ENCODE assay signal across 14 cellular contexts in the genomic region with DNA sequence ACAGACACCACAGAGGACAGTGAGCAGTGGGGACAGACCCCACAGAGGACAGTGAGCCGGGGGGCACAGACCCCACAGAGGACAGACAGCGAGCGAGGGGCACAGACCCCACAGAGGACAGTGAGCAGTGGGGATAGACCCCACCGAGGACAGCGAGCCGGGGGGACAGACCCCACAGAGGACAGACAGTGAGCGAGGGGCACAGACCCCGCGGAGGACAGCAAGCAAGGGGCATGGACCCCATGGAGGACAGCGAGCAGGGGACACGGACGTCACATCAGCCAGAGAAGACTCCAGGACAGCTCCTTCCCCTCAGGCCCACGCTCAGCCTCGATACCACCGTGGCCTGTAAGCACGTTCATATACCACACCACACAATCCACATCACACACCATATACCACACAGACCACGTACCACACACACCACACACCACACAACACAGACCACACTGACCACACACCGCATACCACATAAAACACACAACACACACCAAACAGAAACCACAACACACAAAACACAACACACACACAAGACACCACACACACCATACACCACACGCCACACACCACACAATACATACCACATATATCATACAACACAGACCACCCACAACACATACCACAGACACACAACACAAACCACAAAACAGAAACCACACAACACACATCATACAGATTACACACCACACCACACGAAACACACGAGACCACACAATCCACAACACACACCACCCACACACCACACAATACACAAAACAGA. TPM values are rescaled to one million over a fixed set of nuclear protein-coding genes. Genes with fewer than 3 reads are reported as not detected.
DNase-seq lines count a peak whose midpoint lies in the region; ATAC-seq and TF ChIP-seq lines count a peak whose summit lies in the region.
"Had no signal": no experiment of that assay in that cellular context is flagged by ENCODE, and none has a peak within 500 bp of the region (broad histone marks: within the 10 kb centered on the region; RNA-seq: fewer than 3 reads in every experiment).

No MANE protein-coding gene starts in this region.

- no peak overlapping the region for H2BK12ac ChIP-seq in trophoblast cell (ENCODE audit: low read length)

- no peak overlapping the region for H2AFZ ChIP-seq in trophoblast cell (ENCODE audit: insufficient read depth, low read length, poor library complexity)
- no peak overlapping the region for H2AFZ ChIP-seq in MM.1S (ENCODE audit: low read length)

- H3K9me2 ChIP-seq in MM.1S (replicated peaks; ENCODE audit: insufficient read depth, low read length), result no peaks in the 10 kb centered on the region

- no peak for DNase-seq in activated T-cell treated with anti-CD3 and anti-CD28 coated beads, Interleukin-2, amount 50 U/mL, for 4 hours
- DNase-seq in activated T-cell treated with anti-CD3 and anti-CD28 coated beads for 4 hours (no peak), trophoblast cell (peak in 1 of 2 donors; percentile 16), COLO668 (lab: John Stamatoyannopoulos, UW; ENCODE audit: unreplicated experiment) (no peak), MM.1S (no peak)
- peak; percentile 55 for DNase-seq in Jurkat, Clone E6-1 (ENCODE audit: low read depth, low spot score)
- no peak for DNase-seq in effector memory CD8-positive, alpha-beta T cell
- DNase-seq: activated CD4-positive, alpha-beta T cell treated with anti-CD3 and anti-CD28 coated beads, Interleukin-2, amount 50 U/mL, for 4 hours; NCI-H1105; NCI-H446 treated with DMSO at 0.1 percent for 48 hours had no signal

- no peak overlapping the region for H4K12ac ChIP-seq in trophoblast cell (ENCODE audit: low read depth, low read length)

- H4K8ac ChIP-seq in trophoblast cell (ENCODE audit: low read depth, low read length), result no peak overlapping the region

- peak; percentile 11 to 18 for ATAC-seq in activated T-cell treated with anti-CD3 and anti-CD28 coated beads, Interleukin-2, amount 50 U/mL, for 4 hours
- ATAC-seq in effector memory CD8-positive, alpha-beta T cell (replicated peaks), result peak; percentile 56
- ATAC-seq in GM19328 (IDR thresholded peaks at IDR 0.05; ENCODE audit: unreplicated experiment), result no peak

- no peaks in the 10 kb centered on the region for H3F3A ChIP-seq in MM.1S (ENCODE audit: insufficient read depth, low read length)

- no peak overlapping the region for H2AK5ac ChIP-seq in trophoblast cell (ENCODE audit: low read length)

- no peaks in the 10 kb centered on the region for H3K36me3 Mint-ChIP-seq in activated T-cell treated with anti-CD3 and anti-CD28 coated beads, Interleukin-2, amount 50 U/mL, for 4 hours (ENCODE audit: insufficient read depth)
- H3K36me3 Mint-ChIP-seq in effector memory CD8-positive, alpha-beta T cell (ENCODE audit: insufficient read depth), result peaks cover 8% of the 10 kb centered on the region
- H3K36me3 Mint-ChIP-seq: immature natural killer cell had no signal

- H3K4me2 ChIP-seq in trophoblast cell (ENCODE audit: low read length) (no peak overlapping the region), MM.1S (ENCODE audit: low read depth, low read length) (no peak overlapping the region)

- H3K79me2 ChIP-seq in trophoblast cell (ENCODE audit: control insufficient read depth, insufficient read depth, low read length, poor library complexity) (no peaks in the 10 kb centered on the region), MM.1S (ENCODE audit: low read length) (no peaks in the 10 kb centered on the region)

- H3K27me3 ChIP-seq in trophoblast cell (ENCODE audit: insufficient read depth, low read length), result no peaks in the 10 kb centered on the region
- H3K27me3 ChIP-seq in MM.1S (replicated peaks; ENCODE audit: insufficient read depth, low read length), result no peaks in the 10 kb centered on the region

- H2BK120ac ChIP-seq in trophoblast cell (ENCODE audit: insufficient read depth, low read length, poor library complexity), result no peak overlapping the region

- no peak overlapping the region for H3K23ac ChIP-seq in trophoblast cell (ENCODE audit: low read length)

- no peak overlapping the region for H4K91ac ChIP-seq in trophoblast cell (ENCODE audit: low read depth, low read length)

- no peaks in the 10 kb centered on the region for H3K4me1 Mint-ChIP-seq in activated T-cell treated with anti-CD3 and anti-CD28 coated beads, Interleukin-2, amount 50 U/mL, for 4 hours (ENCODE audit: low read depth)
- peaks cover 0 to 2% of the 10 kb centered on the region in 2 donors for H3K4me1 Mint-ChIP-seq in effector memory CD8-positive, alpha-beta T cell (ENCODE audit: low read depth in 2 of 2)

- no peaks in the 10 kb centered on the region for H3K79me1 ChIP-seq in trophoblast cell (ENCODE audit: low read length)

- H3K9me3 ChIP-seq in trophoblast cell (ENCODE audit: insufficient read depth, low read depth, low read length), result peaks cover 3% of the 10 kb centered on the region
- H3K9me3 ChIP-seq in MM.1S (replicated peaks; ENCODE audit: insufficient read depth, low read length), result no peaks in the 10 kb centered on the region
- H3K9me3 ChIP-seq: tibial artery had no signal

- no peak overlapping the region for H3K4me3 Mint-ChIP-seq in activated T-cell treated with anti-CD3 and anti-CD28 coated beads, Interleukin-2, amount 50 U/mL, for 4 hours
- no peak overlapping the region for H3K4me3 Mint-ChIP-seq in effector memory CD8-positive, alpha-beta T cell
- H3K4me3 Mint-ChIP-seq: immature natural killer cell; T-helper 2 cell treated with Interferon-gamma antibody and Interleukin-4, amounts not matched to agents 5 μg/mL and 100 μg/mL, for 36 hours had no signal

- peaks cover 0 to 1% of the 10 kb centered on the region in 2 experiments for H3K4me1 ChIP-seq in trophoblast cell (ENCODE audit: control insufficient read depth in 1 of 2, insufficient read depth in 2 of 2, low read length in 2 of 2)
- no peaks in the 10 kb centered on the region for H3K4me1 ChIP-seq in MM.1S (ENCODE audit: low read length)
- H3K4me1 ChIP-seq: tibial artery had no signal

- no peak overlapping the region for H3K27ac Mint-ChIP-seq in effector memory CD8-positive, alpha-beta T cell
- H3K27ac Mint-ChIP-seq: T-helper 2 cell treated with Interferon-gamma antibody and Interleukin-4, amounts not matched to agents 5 μg/mL and 100 μg/mL, for 36 hours had no signal

- H3K27ac ChIP-seq in trophoblast cell (ENCODE audit: low read depth, low read length), result no peak overlapping the region
- H3K27ac ChIP-seq in MM.1S (ENCODE audit: low read length), result no peak overlapping the region
- H3K27ac ChIP-seq: tibial artery had no signal

- peaks cover 7% of the 10 kb centered on the region for H3K27me3 Mint-ChIP-seq in activated T-cell treated with anti-CD3 and anti-CD28 coated beads, Interleukin-2, amount 50 U/mL, for 4 hours (ENCODE audit: low read depth)
- H3K27me3 Mint-ChIP-seq in effector memory CD8-positive, alpha-beta T cell, result peaks cover 11 to 12% of the 10 kb centered on the region in 2 donors

- 100% methylated on average over 3 of the region's 21 CpGs for WGBS in trophoblast cell (ENCODE audit: extremely low coverage, insufficient coverage, insufficient read length)

- TF ChIP-seq CTCF in MM.1S (IDR thresholded peaks at IDR 0.05; ENCODE audit: low read length), result no peak

- no peak overlapping the region for H3K18ac ChIP-seq in trophoblast cell (ENCODE audit: low read length)

- no peaks in the 10 kb centered on the region for H4K20me1 ChIP-seq in MM.1S (ENCODE audit: insufficient read depth, low read length)

- no peak overlapping the region for H2BK5ac ChIP-seq in trophoblast cell (ENCODE audit: low read depth, low read length, poor library complexity)

- H3K9ac ChIP-seq in trophoblast cell (ENCODE audit: low read length), result no peak overlapping the region
- H3K9ac ChIP-seq in MM.1S (ENCODE audit: low read length), result no peak overlapping the region

- no peak overlapping the region for H3K4ac ChIP-seq in trophoblast cell (ENCODE audit: low read depth, low read length)

- no peaks in the 10 kb centered on the region for H3K9me3 Mint-ChIP-seq in activated T-cell treated with anti-CD3 and anti-CD28 coated beads, Interleukin-2, amount 50 U/mL, for 4 hours
- H3K9me3 Mint-ChIP-seq in effector memory CD8-positive, alpha-beta T cell, result no peaks in the 10 kb centered on the region
- H3K9me3 Mint-ChIP-seq: T-helper 2 cell treated with Interferon-gamma antibody and Interleukin-4, amounts not matched to agents 5 μg/mL and 100 μg/mL, for 36 hours had no signal

- H3K36me3 ChIP-seq in trophoblast cell (ENCODE audit: control insufficient read depth in 1 of 2, insufficient read depth in 2 of 2, low read length in 2 of 2), result peaks cover 0 to 9% of the 10 kb centered on the region in 2 experiments
- no peaks in the 10 kb centered on the region for H3K36me3 ChIP-seq in MM.1S (replicated peaks; ENCODE audit: insufficient read depth, low read length)

- H3K4me3 ChIP-seq in Jurkat, Clone E6-1 (ENCODE audit: low read length), result no peak overlapping the region
- H3K4me3 ChIP-seq in trophoblast cell (ENCODE audit: low read depth, low read length) (peak overlapping the region; percentile 55), MM.1S (ENCODE audit: low read length) (no peak overlapping the region)
- H3K4me3 ChIP-seq: tibial artery had no signal

- H3K14ac ChIP-seq in trophoblast cell (ENCODE audit: low read length), result no peak overlapping the region

RNA-seq across cellular contexts. Expression of gene ZDHHC11, which starts 5.2 kb away (rescaled TPM):
- 1 to 10 TPM; 6.0 to 7.0 (median 6.2) TPM for total RNA-seq in activated T-cell treated with anti-CD3 and anti-CD28 coated beads, Interleukin-2, amount 50 U/mL, for 4 hours
- polyA plus RNA-seq in Jurkat, Clone E6-1 (2012; ENCODE audit: insufficient read depth, insufficient read length), result 4.1 TPM
- polyA plus RNA-seq in trophoblast cell (2013), result 5.3 and 5.4 TPM in 2 replicates
- polyA plus RNA-seq: immature natural killer cell had no signal

RNA-seq across cellular contexts. Expression of gene BRD9, which starts 36.6 kb away (rescaled TPM):
- total RNA-seq in activated T-cell treated with anti-CD3 and anti-CD28 coated beads, Interleukin-2, amount 50 U/mL, for 4 hours, result 10 to 100 TPM; 60.9 to 67.7 (median 64.6) TPM
- 98.8 TPM for polyA plus RNA-seq in Jurkat, Clone E6-1 (2012; ENCODE audit: insufficient read depth, insufficient read length)
- 22.7 and 23.8 TPM in 2 replicates for polyA plus RNA-seq in trophoblast cell (2013)

RNA-seq across cellular contexts. Expression of gene TRIP13, which starts 36.7 kb away (rescaled TPM):
- total RNA-seq in activated T-cell treated with anti-CD3 and anti-CD28 coated beads, Interleukin-2, amount 50 U/mL, for 4 hours, result 10 to 100 TPM; 11.2 to 21.5 (median 18.5) TPM
- 153 TPM for polyA plus RNA-seq in Jurkat, Clone E6-1 (2012; ENCODE audit: insufficient read depth, insufficient read length)
- 21.5 and 22.0 TPM in 2 replicates for polyA plus RNA-seq in trophoblast cell (2013)
